Comparison of ENCODE assay signal across 36 cellular contexts in the genomic region with DNA sequence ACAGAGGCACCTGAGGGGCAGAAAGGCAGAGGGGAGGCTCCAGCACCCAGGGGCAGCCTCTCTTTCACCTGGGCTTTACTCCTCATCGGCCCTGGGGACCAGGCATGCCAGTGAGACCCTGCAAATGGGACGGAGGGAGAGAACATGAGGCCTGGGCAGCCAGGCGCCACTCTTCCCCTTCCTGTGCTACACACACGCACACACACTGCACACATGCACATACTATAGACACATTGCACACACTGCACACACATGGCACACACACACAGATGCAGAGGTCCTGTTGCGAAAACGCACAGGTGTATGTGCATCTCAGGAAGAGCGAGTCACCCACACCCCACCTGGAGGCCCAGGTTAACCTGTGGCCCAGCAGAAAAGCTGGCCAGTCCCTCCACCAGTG. TPM values are rescaled to one million over a fixed set of nuclear protein-coding genes. Genes with fewer than 3 reads are reported as not detected.
"Had no signal": no experiment of that assay in that cellular context is flagged by ENCODE, and none has a peak within 500 bp of the region (broad histone marks: within the 10 kb centered on the region; RNA-seq: fewer than 3 reads in every experiment).

No MANE protein-coding gene starts in this region.

- H3K4me3 ChIP-seq: adrenal gland, body of pancreas, esophagus squamous epithelium, gastroesophageal sphincter had no signal

- H3K9me3 ChIP-seq: adrenal gland, body of pancreas, esophagus squamous epithelium, gastroesophageal sphincter had no signal

- H3K4me3 Mint-ChIP-seq: activated B cell treated with CpG ODN at 0.5 μM for 24 hours; activated CD8-positive, alpha-beta T cell treated with anti-CD3 and anti-CD28 coated beads for 36 hours; activated naive CD4-positive, alpha-beta T cell treated with anti-CD3 and anti-CD28 coated beads for 36 hours; activated naive CD4-positive, alpha-beta T cell treated with anti-CD3 and anti-CD28 coated beads, Interleukin-2, amount 50 U/mL, for 24 hours; activated naive CD8-positive, alpha-beta T cell treated with anti-CD3 and anti-CD28 coated beads for 36 hours; activated naive CD8-positive, alpha-beta T cell treated with anti-CD3 and anti-CD28 coated beads, Interleukin-2, amount 50 U/mL, for 24 hours; activated T-helper 1 cell treated with anti-CD3 and anti-CD28 coated beads, Interleukin-12 subunit alpha, Interleukin-12 subunit beta, Interleukin-2, Interleukin-4 antibody, amounts not matched to agents 30 ng/mL and 10 ng/mL and 1 ng/mL, durations not matched to agents 14 hours and 24 hours and 36 hours; T-helper 17 cell; T-helper 2 cell treated with Interferon-gamma antibody and Interleukin-4, amounts not matched to agents 5 μg/mL and 100 μg/mL, for 36 hours had no signal

- ATAC-seq: activated CD4-positive, CD25-positive, alpha-beta regulatory T cell treated with anti-CD3 and anti-CD28 coated beads, Interleukin-2, amount 50 U/mL, for 24 hours; activated CD8-positive, alpha-beta T cell treated with anti-CD3 and anti-CD28 coated beads for 36 hours; activated naive CD8-positive, alpha-beta T cell treated with anti-CD3 and anti-CD28 coated beads, Interleukin-2, amount 50 U/mL, for 24 hours; body of pancreas; gastroesophageal sphincter; T-helper 17 cell had no signal

- H3K36me3 ChIP-seq: adrenal gland, esophagus squamous epithelium, gastroesophageal sphincter, WERI-Rb-1 had no signal

- FAIRE-seq: colon, endometrium, endothelial cell of umbilical vein had no signal

- DNase-seq: activated B cell treated with CpG ODN at 0.5 μM for 24 hours; activated CD4-positive, alpha-beta T cell treated with anti-CD3 and anti-CD28 coated beads for 48 hours; activated CD4-positive, alpha-beta T cell treated with anti-CD3 and anti-CD28 coated beads, Interleukin-2, amount 50 U/mL, for 1 hour; activated CD4-positive, alpha-beta T cell treated with anti-CD3 and anti-CD28 coated beads, Interleukin-2, amount 50 U/mL, for 48 hours; activated CD8-positive, alpha-beta memory T cell treated with anti-CD3 and anti-CD28 coated beads for 24 hours; activated CD8-positive, alpha-beta T cell treated with anti-CD3 and anti-CD28 coated beads for 36 hours; activated effector memory CD4-positive, alpha-beta T cell treated with anti-CD3 and anti-CD28 coated beads, Interleukin-2, amount 50 U/mL, for 16 hours; activated naive CD4-positive, alpha-beta T cell treated with anti-CD3 and anti-CD28 coated beads for 36 hours; activated naive CD8-positive, alpha-beta T cell treated with anti-CD3 and anti-CD28 coated beads for 36 hours; activated naive CD8-positive, alpha-beta T cell treated with anti-CD3 and anti-CD28 coated beads, Interleukin-2, amount 50 U/mL, for 24 hours; activated T-cell treated with anti-CD3 and anti-CD28 coated beads, Interleukin-2, amount 50 U/mL, for 1 hour; activated T-cell treated with anti-CD3 and anti-CD28 coated beads, Interleukin-2, amount 50 U/mL, for 48 hours; adrenal gland; amygdala; body of pancreas; caudate nucleus; cortex of kidney; dermis blood vessel endothelial cell; effector CD8-positive, alpha-beta T cell; esophagus squamous epithelium; foreskin melanocyte; T-helper 1 cell; T-helper 17 cell; T1000; WERI-Rb-1 had no signal

- H3K36me3 Mint-ChIP-seq: activated naive CD4-positive, alpha-beta T cell treated with anti-CD3 and anti-CD28 coated beads, Interleukin-2, amount 50 U/mL, for 24 hours; activated naive CD8-positive, alpha-beta T cell treated with anti-CD3 and anti-CD28 coated beads for 36 hours had no signal

- H3K27ac ChIP-seq: adrenal gland, body of pancreas, epithelial cell of prostate, esophagus squamous epithelium, gastroesophageal sphincter, WERI-Rb-1 had no signal

- H3K27me3 ChIP-seq: body of pancreas had no signal

- H3K4me1 ChIP-seq: adrenal gland, body of pancreas, esophagus squamous epithelium, gastroesophageal sphincter had no signal

- H3K9me3 Mint-ChIP-seq: activated B cell treated with CpG ODN at 0.5 μM for 24 hours; activated CD8-positive, alpha-beta T cell treated with anti-CD3 and anti-CD28 coated beads for 36 hours; activated naive CD4-positive, alpha-beta T cell treated with anti-CD3 and anti-CD28 coated beads for 36 hours; activated naive CD4-positive, alpha-beta T cell treated with anti-CD3 and anti-CD28 coated beads, Interleukin-2, amount 50 U/mL, for 24 hours; activated naive CD8-positive, alpha-beta T cell treated with anti-CD3 and anti-CD28 coated beads for 36 hours; activated naive CD8-positive, alpha-beta T cell treated with anti-CD3 and anti-CD28 coated beads, Interleukin-2, amount 50 U/mL, for 24 hours; activated T-helper 1 cell treated with anti-CD3 and anti-CD28 coated beads, Interleukin-12 subunit alpha, Interleukin-12 subunit beta, Interleukin-2, Interleukin-4 antibody, amounts not matched to agents 30 ng/mL and 10 ng/mL and 1 ng/mL, durations not matched to agents 14 hours and 24 hours and 36 hours; activated T-helper 2 cell treated with anti-CD3 and anti-CD28 coated beads, Interferon-gamma antibody, Interleukin-2, Interleukin-4, amounts not matched to agents 10 μg/mL and 5 μg/mL and 100 μg/mL, durations not matched to agents 14 hours and 24 hours and 36 hours; T-helper 2 cell treated with Interferon-gamma antibody and Interleukin-4, amounts not matched to agents 5 μg/mL and 100 μg/mL, for 36 hours had no signal

- H3K27ac Mint-ChIP-seq: activated B cell treated with CpG ODN at 0.5 μM for 24 hours; activated CD8-positive, alpha-beta T cell treated with anti-CD3 and anti-CD28 coated beads for 36 hours; activated naive CD4-positive, alpha-beta T cell treated with anti-CD3 and anti-CD28 coated beads for 36 hours; activated naive CD4-positive, alpha-beta T cell treated with anti-CD3 and anti-CD28 coated beads, Interleukin-2, amount 50 U/mL, for 24 hours; activated naive CD8-positive, alpha-beta T cell treated with anti-CD3 and anti-CD28 coated beads for 36 hours; activated naive CD8-positive, alpha-beta T cell treated with anti-CD3 and anti-CD28 coated beads, Interleukin-2, amount 50 U/mL, for 24 hours; activated T-helper 1 cell treated with anti-CD3 and anti-CD28 coated beads, Interleukin-12 subunit alpha, Interleukin-12 subunit beta, Interleukin-2, Interleukin-4 antibody, amounts not matched to agents 30 ng/mL and 10 ng/mL and 1 ng/mL, durations not matched to agents 14 hours and 24 hours and 36 hours; activated T-helper 2 cell treated with anti-CD3 and anti-CD28 coated beads, Interferon-gamma antibody, Interleukin-2, Interleukin-4, amounts not matched to agents 10 μg/mL and 5 μg/mL and 100 μg/mL, durations not matched to agents 14 hours and 24 hours and 36 hours; T-helper 17 cell; T-helper 2 cell treated with Interferon-gamma antibody and Interleukin-4, amounts not matched to agents 5 μg/mL and 100 μg/mL, for 36 hours had no signal

RNA-seq across cellular contexts. Expression of gene RAB6D, which starts 3.4 kb away (rescaled TPM):
- total RNA-seq: activated B cell treated with CpG ODN at 0.5 μM for 24 hours; activated CD8-positive, alpha-beta T cell treated with anti-CD3 and anti-CD28 coated beads for 36 hours; activated naive CD4-positive, alpha-beta T cell treated with anti-CD3 and anti-CD28 coated beads for 36 hours; activated naive CD8-positive, alpha-beta T cell treated with anti-CD3 and anti-CD28 coated beads for 36 hours; activated T-helper 1 cell treated with anti-CD3 and anti-CD28 coated beads, Interleukin-12 subunit alpha, Interleukin-12 subunit beta, Interleukin-2, Interleukin-4 antibody, amounts not matched to agents 30 ng/mL and 10 ng/mL and 1 ng/mL, durations not matched to agents 14 hours and 24 hours and 36 hours; aorta; endothelial cell of umbilical vein; gastroesophageal sphincter; T-helper 17 cell had no signal
- polyA plus RNA-seq: aorta had no signal
